In genomic region chr11:63699906-63700305, GRCh38 we compare ENCODE assay signal across 1 cellular context.
TF ChIP-seq lines count a peak whose summit lies in the region.

No MANE protein-coding gene starts in this region.

TF ChIP-seq in GM23338, 12 proteins besides CTCF, POLR2A, EP300 and RAD21 (continued from another document):
- TF ChIP-seq ZNF462 (CRISPR knock-in tag; IDR thresholded peaks at IDR 0.05) (no peak), EZH2 (IDR thresholded peaks at IDR 0.05; ENCODE audit: low read depth, unreplicated experiment) (no peak), ETS1 (IDR thresholded peaks at IDR 0.05) (no peak), STAT1 (IDR thresholded peaks at IDR 0.05; ENCODE audit: unreplicated experiment) (no peak), EZH2phosphoT487 (IDR thresholded peaks at IDR 0.05; ENCODE audit: unreplicated experiment) (no peak), ZNF331 (CRISPR knock-in tag; IDR thresholded peaks at IDR 0.05; ENCODE audit: low read depth) (no peak), NANOG (IDR thresholded peaks at IDR 0.05; ENCODE audit: borderline replicate concordance) (no peak), POLR2AphosphoS5 (IDR thresholded peaks at IDR 0.05; ENCODE audit: low read depth) (no peak), CREB1 (CRISPR knock-in tag; IDR thresholded peaks at IDR 0.05; ENCODE audit: low read depth) (no peak)
TF ChIP-seq in GM23338: peak in this region for 0.
